Comparison of ENCODE assay signal across 1 cellular context in genomic region chr20:51735728-51736600, GRCh38.
TF ChIP-seq lines count a peak whose summit lies in the region.

No MANE protein-coding gene starts in this region.

TF ChIP-seq in HepG2, 621 proteins besides CTCF, POLR2A, EP300 and RAD21 (continued from another document and continues in another):
- no peak for TF ChIP-seq ZNF281 (CRISPR knock-in tag; IDR thresholded peaks at IDR 0.05; ENCODE audit: borderline replicate concordance)
- peak; percentile 46; the same call in 1 of the 2 replicates for TF ChIP-seq SRY (CRISPR knock-in tag; IDR thresholded peaks at IDR 0.05)
- no peak for TF ChIP-seq SAFB2 (CRISPR knock-in tag; IDR thresholded peaks at IDR 0.05; ENCODE audit: borderline replicate concordance, low read depth)
- TF ChIP-seq ATF7-NPFF (CRISPR knock-in tag; IDR thresholded peaks at IDR 0.05; ENCODE audit: low read depth) = no peak
- peak; percentile 66 for TF ChIP-seq MED1 (CRISPR knock-in tag; IDR thresholded peaks at IDR 0.05)
- TF ChIP-seq HIVEP1 (CRISPR knock-in tag; IDR thresholded peaks at IDR 0.05) = 0 out of 2 replicates have a peak, but pooled peaks have one; percentile 24
- no peak for TF ChIP-seq ATF1 (CRISPR knock-in tag; IDR thresholded peaks at IDR 0.05)
- no peak for TF ChIP-seq MNT (IDR thresholded peaks at IDR 0.05)
- peak; percentile 89; the same call in 1 of the 2 replicates for TF ChIP-seq HIC2 (CRISPR knock-in tag; IDR thresholded peaks at IDR 0.05; ENCODE audit: low read depth)
- TF ChIP-seq ZNF33A (CRISPR knock-in tag; IDR thresholded peaks at IDR 0.05; ENCODE audit: borderline replicate concordance) = no peak
- peak; percentile 77 for TF ChIP-seq RXRB (CRISPR knock-in tag; IDR thresholded peaks at IDR 0.05; ENCODE audit: borderline replicate concordance)
- no peak for TF ChIP-seq EZH2 (conservative IDR thresholded peaks at IDR 0.05; ENCODE audit: low read depth, low read length)
- TF ChIP-seq ETV5 (CRISPR knock-in tag; IDR thresholded peaks at IDR 0.05; ENCODE audit: borderline replicate concordance) = peak; percentile 48; the same call in 1 of the 2 replicates
- no peak for TF ChIP-seq ZBTB14 (CRISPR knock-in tag; IDR thresholded peaks at IDR 0.05)
- TF ChIP-seq ZNF772 (CRISPR knock-in tag; IDR thresholded peaks at IDR 0.05) = peak; percentile 66; the same call in 1 of the 2 replicates
- TF ChIP-seq PPARG (CRISPR knock-in tag; conservative IDR thresholded peaks at IDR 0.05) = peak; percentile 79
- 0 out of 2 replicates have a peak, but pooled peaks have one; percentile 30 for TF ChIP-seq KDM6A (CRISPR knock-in tag; IDR thresholded peaks at IDR 0.05; ENCODE audit: low read depth)
- 0 out of 2 replicates have a peak, but pooled peaks have one; percentile 51 for TF ChIP-seq ZNF619 (CRISPR knock-in tag; IDR thresholded peaks at IDR 0.05)
- peak; percentile 15; the same call in 1 of the 2 replicates for TF ChIP-seq MEF2D (CRISPR knock-in tag; IDR thresholded peaks at IDR 0.05)
- no peak for TF ChIP-seq KLF11 (CRISPR knock-in tag; IDR thresholded peaks at IDR 0.05)
- TF ChIP-seq STAG1 (CRISPR knock-in tag; IDR thresholded peaks at IDR 0.05) = no peak
- TF ChIP-seq ZNF644 (CRISPR knock-in tag; IDR thresholded peaks at IDR 0.05; ENCODE audit: low read depth) = 0 out of 2 replicates have a peak, but pooled peaks have one; percentile 12
- peak; percentile 24; the same call in 1 of the 2 replicates for TF ChIP-seq FOSL2 (CRISPR knock-in tag; IDR thresholded peaks at IDR 0.05)
- TF ChIP-seq ZNF891 (CRISPR knock-in tag; IDR thresholded peaks at IDR 0.05) = 0 out of 2 replicates have a peak, but pooled peaks have one; percentile 30
- peak; percentile 88; the same call in 1 of the 2 replicates for TF ChIP-seq ZNF572 (CRISPR knock-in tag; IDR thresholded peaks at IDR 0.05)
- TF ChIP-seq NRL (CRISPR knock-in tag; IDR thresholded peaks at IDR 0.05; ENCODE audit: borderline replicate concordance) = peak; percentile 83; the same call in 1 of the 2 replicates
- no peak for TF ChIP-seq ZBTB40 (IDR thresholded peaks at IDR 0.05)
- peak; percentile 50; the same call in 1 of the 2 replicates for TF ChIP-seq ZBTB40 (CRISPR knock-in tag; IDR thresholded peaks at IDR 0.05)
- no peak for TF ChIP-seq NFYB (CRISPR knock-in tag; IDR thresholded peaks at IDR 0.05)
- peak; percentile 47; the same call in 1 of the 2 replicates for TF ChIP-seq PITX1 (CRISPR knock-in tag; IDR thresholded peaks at IDR 0.05)
- TF ChIP-seq SALL1 (CRISPR knock-in tag; IDR thresholded peaks at IDR 0.05) = peak; percentile 73
- no peak; the same call in 1 of the 2 replicates for TF ChIP-seq KDM5B (CRISPR knock-in tag; IDR thresholded peaks at IDR 0.05; ENCODE audit: borderline replicate concordance)
- TF ChIP-seq PATZ1 (CRISPR knock-in tag; IDR thresholded peaks at IDR 0.05) = peak; percentile 36; the same call in 1 of the 2 replicates
- no peak for TF ChIP-seq CREBL2 (CRISPR knock-in tag; IDR thresholded peaks at IDR 0.05; ENCODE audit: borderline replicate concordance)
- TF ChIP-seq SOX5 (CRISPR knock-in tag; IDR thresholded peaks at IDR 0.05; ENCODE audit: borderline replicate concordance) = peak; percentile 71
- no peak for TF ChIP-seq ZNF30 (CRISPR knock-in tag; IDR thresholded peaks at IDR 0.05)
- 0 out of 2 replicates have a peak, but pooled peaks have one; percentile 53 for TF ChIP-seq MIER3 (CRISPR knock-in tag; IDR thresholded peaks at IDR 0.05; ENCODE audit: borderline replicate concordance)
- no peak for TF ChIP-seq NR2F6 (IDR thresholded peaks at IDR 0.05)
- peak; percentile 58; the same call in 1 of the 2 replicates for TF ChIP-seq NR2F6 (CRISPR knock-in tag; IDR thresholded peaks at IDR 0.05)
- TF ChIP-seq ZSCAN25 (CRISPR knock-in tag; IDR thresholded peaks at IDR 0.05) = 0 out of 2 replicates have a peak, but pooled peaks have one; percentile 34
- peak; percentile 57 for TF ChIP-seq HDAC2 (CRISPR knock-in tag; IDR thresholded peaks at IDR 0.05)
- peak; percentile 94 for TF ChIP-seq HNF1B (CRISPR knock-in tag; IDR thresholded peaks at IDR 0.05)
- no peak for TF ChIP-seq RAD51 (IDR thresholded peaks at IDR 0.05; ENCODE audit: borderline replicate concordance)
- TF ChIP-seq ZKSCAN5 (CRISPR knock-in tag; IDR thresholded peaks at IDR 0.05) = peak; percentile 81
